ENCODE assay signal across 14 cellular contexts in genomic region chr16:87844374-87844733, GRCh38. TPM values are rescaled to one million over a fixed set of nuclear protein-coding genes. Genes with fewer than 3 reads are reported as not detected.
DNase-seq lines count a peak whose midpoint lies in the region; ATAC-seq and TF ChIP-seq lines count a peak whose summit lies in the region.
"Had no signal": no experiment of that assay in that cellular context is flagged by ENCODE, and none has a peak within 500 bp of the region (broad histone marks: within the 10 kb centered on the region; RNA-seq: fewer than 3 reads in every experiment).

No MANE protein-coding gene starts in this region.

- peaks cover 54% of the 10 kb centered on the region for H3K36me3 Mint-ChIP-seq in endodermal cell (ENCODE audit: low read depth)
- H3K36me3 Mint-ChIP-seq: IgD-negative memory B cell had no signal

- peak overlapping the region; percentile 66 for H2AK9ac ChIP-seq in IMR-90 (replicated peaks; ENCODE audit: low read depth, low read length, poor library complexity)

- WGBS in IMR-90 (ENCODE audit: extremely low coverage in 2 of 2, insufficient read length in 1 of 2), 2 experiments: 53% methylated on average over 5 of the region's 15 CpGs; no CpG with 5 or more reads in 1 of the 2 experiments
- WGBS in endodermal cell (ENCODE audit: insufficient coverage in 1 of 2, insufficient read length in 1 of 2), 2 experiments: 77 to 100% methylated on average over 4 to 15 of the region's 15 CpGs

- 0 out of 2 replicates have a peak, but pooled peaks have one; percentile 13 for TF ChIP-seq CTCF in IMR-90 (conservative IDR thresholded peaks at IDR 0.05; ENCODE audit: low read depth, low read length)
- TF ChIP-seq CTCF in endodermal cell (conservative IDR thresholded peaks at IDR 0.05): peak; percentile 68
- peak; percentile 38 for TF ChIP-seq CTCF in osteoblast (IDR thresholded peaks at IDR 0.05; ENCODE audit: extremely low read depth, low read depth, low read length)

- H3K4me1 ChIP-seq in IMR-90 (ENCODE audit: control insufficient read depth, insufficient read depth, low read length) (no peaks in the 10 kb centered on the region), endodermal cell (ENCODE audit: control insufficient read depth, insufficient read depth, low read length) (peaks cover 12% of the 10 kb centered on the region), osteoblast (ENCODE audit: insufficient read depth, low read length) (peaks cover 12% of the 10 kb centered on the region)
- H3K4me1 ChIP-seq: colonic mucosa had no signal

- H2AFZ ChIP-seq in IMR-90 (replicated peaks; ENCODE audit: low read length, poor library complexity): no peak overlapping the region
- no peak overlapping the region for H2AFZ ChIP-seq in osteoblast (ENCODE audit: low read length)

- H3K27me3 ChIP-seq in IMR-90 (ENCODE audit: control insufficient read depth, insufficient read depth, low read length) (no peaks in the 10 kb centered on the region), endodermal cell (ENCODE audit: control insufficient read depth, insufficient read depth, low read length, poor library complexity, severe bottlenecking) (no peaks in the 10 kb centered on the region), osteoblast (ENCODE audit: insufficient read depth, low read length) (no peaks in the 10 kb centered on the region)
- H3K27me3 ChIP-seq: colonic mucosa, esophagus muscularis mucosa had no signal

- no peak overlapping the region for H3K4me3 Mint-ChIP-seq in endodermal cell
- H3K4me3 Mint-ChIP-seq: IgD-negative memory B cell had no signal

- no peak overlapping the region for H2BK15ac ChIP-seq in IMR-90 (ENCODE audit: low read depth, low read length)

- H3K18ac ChIP-seq in IMR-90 (ENCODE audit: low read depth, low read length): no peak overlapping the region

- no peak for ATAC-seq in IMR-90 (ENCODE audit: low read depth)
- ATAC-seq in HG03521 (IDR thresholded peaks at IDR 0.05; ENCODE audit: unreplicated experiment): no peak

- BruUV-seq in IMR-90 (replicated peaks; lab: Mats Ljungman, UMichigan): no TSS peak

- H3K4me3 ChIP-seq in IMR-90 (ENCODE audit: insufficient read depth, low read depth, low read length) (no peak overlapping the region), endodermal cell (ENCODE audit: low read length) (no peak overlapping the region), osteoblast (ENCODE audit: insufficient read depth, low read length) (no peak overlapping the region)
- H3K4me3 ChIP-seq: colonic mucosa, esophagus muscularis mucosa had no signal

- intact Hi-C loops in IMR-90 (cut with micrococcal nuclease): no loop called here

- H4K5ac ChIP-seq in IMR-90 (ENCODE audit: low read depth, low read length): no peak overlapping the region

- no peak overlapping the region for H3K4ac ChIP-seq in IMR-90 (ENCODE audit: low read depth, low read length)

- H4K91ac ChIP-seq in IMR-90 (ENCODE audit: insufficient read depth, low read depth, low read length): no peak overlapping the region

- peaks cover 97% of the 10 kb centered on the region for H4K20me1 ChIP-seq in IMR-90 (ENCODE audit: insufficient read depth, low read length)
- peaks cover 55% of the 10 kb centered on the region for H4K20me1 ChIP-seq in osteoblast (ENCODE audit: insufficient read depth, low read length)

- no peak overlapping the region for H3K23ac ChIP-seq in IMR-90 (ENCODE audit: low read depth, low read length)

- peak overlapping the region; percentile 80 for H3K27ac Mint-ChIP-seq in endodermal cell

- TF ChIP-seq RAD21 in IMR-90 (IDR thresholded peaks at IDR 0.05; ENCODE audit: low read length): no peak

- H3K36me3 ChIP-seq in IMR-90 (ENCODE audit: control insufficient read depth, insufficient read depth, low read length) (peaks cover 74% of the 10 kb centered on the region), endodermal cell (ENCODE audit: control insufficient read depth, insufficient read depth, low read length) (peaks cover 97% of the 10 kb centered on the region), osteoblast (ENCODE audit: insufficient read depth, low read length) (peaks cover 69% of the 10 kb centered on the region)
- H3K36me3 ChIP-seq: colonic mucosa had no signal

- H4K8ac ChIP-seq in IMR-90 (ENCODE audit: low read depth in 2 of 2, low read length in 2 of 2): no peak overlapping the region

- H3K14ac ChIP-seq in IMR-90 (replicated peaks; ENCODE audit: low read depth, low read length): no peak overlapping the region

- H3K79me2 ChIP-seq in osteoblast (ENCODE audit: insufficient read depth, low read length): peaks cover 89% of the 10 kb centered on the region

- no peak for TF ChIP-seq POLR2A in IMR-90 (IDR thresholded peaks at IDR 0.05; ENCODE audit: low read depth, low read length)

- H3K56ac ChIP-seq in IMR-90 (ENCODE audit: extremely low read depth, insufficient read depth, low read length): no peak overlapping the region

- H2BK20ac ChIP-seq in IMR-90 (ENCODE audit: low read depth, low read length): no peak overlapping the region

- H3K27me3 Mint-ChIP-seq in endodermal cell (ENCODE audit: insufficient read depth): peaks cover 4% of the 10 kb centered on the region
- H3K27me3 Mint-ChIP-seq: CD8-positive, alpha-beta memory T cell; IgD-negative memory B cell had no signal

- dilution Hi-C loops in IMR-90 (cut with HindIII; ENCODE audit: low sequenced_read_pairs, unreplicated experiment): no loop called here

- no peaks in the 10 kb centered on the region for H3K9me3 Mint-ChIP-seq in endodermal cell
- H3K9me3 Mint-ChIP-seq: CD8-positive, alpha-beta memory T cell; IgD-negative memory B cell had no signal

- peaks cover 6% of the 10 kb centered on the region; the same call in 1 of the 2 replicates for H3K9me1 ChIP-seq in IMR-90 (ENCODE audit: insufficient read depth, low read length)

- H2AK5ac ChIP-seq in IMR-90 (ENCODE audit: low read depth, low read length): no peak overlapping the region

- H2BK120ac ChIP-seq in IMR-90 (ENCODE audit: low read depth, low read length): no peak overlapping the region

- no peak overlapping the region for H3K9ac ChIP-seq in IMR-90 (ENCODE audit: low read depth, low read length)
- H3K9ac ChIP-seq in endodermal cell (ENCODE audit: extremely low read depth, low read length, poor library complexity, severe bottlenecking): no peak overlapping the region

- CTCF ChIA-PET in IMR-90 (lab: Yijun Ruan, JAX): no interaction called here

- DNase-seq in D341Med (ENCODE audit: low spot score) (peak; percentile 71), IMR-90 (peak; percentile 35), endodermal cell (peak; percentile 85), osteoblast (ENCODE audit: insufficient read length, low spot score, missing footprints) (peak; percentile 98), NCI-H1092 treated with DMSO at 0.1 percent for 48 hours (lab: John Stamatoyannopoulos, UW) (no peak), activated gamma-delta T cell treated with Interleukin-2 at 50 U/mL for 16 hours (no peak), GM03348 (ENCODE audit: low spot score) (no peak)
- DNase-seq: activated naive CD4-positive, alpha-beta T cell treated with anti-CD3 and anti-CD28 coated beads, Interleukin-2, amount 50 U/mL, for 16 hours; CD8-positive, alpha-beta memory T cell; colonic mucosa; NCI-H1436 had no signal

- no peak overlapping the region for H3K4me2 ChIP-seq in IMR-90 (ENCODE audit: low read depth, low read length)
- H3K4me2 ChIP-seq in osteoblast (ENCODE audit: insufficient read depth, low read length): peak overlapping the region; percentile 46

- H3K27ac ChIP-seq in IMR-90 (ENCODE audit: insufficient read depth, low read length) (no peak overlapping the region), endodermal cell (ENCODE audit: low read depth, low read length) (no peak overlapping the region), osteoblast (ENCODE audit: low read depth, low read length) (peak overlapping the region; percentile 95)
- H3K27ac ChIP-seq: colonic mucosa, esophagus muscularis mucosa had no signal

- POLR2A ChIA-PET in IMR-90 (lab: Charles Lee; ENCODE audit: unreplicated experiment): no interaction called here

- H3K4me1 Mint-ChIP-seq in endodermal cell: peaks cover 2% of the 10 kb centered on the region

- H3K79me1 ChIP-seq in IMR-90 (ENCODE audit: low read depth in 1 of 2, low read length in 2 of 2): peaks cover 24 to 98% of the 10 kb centered on the region in 2 experiments

- H2BK5ac ChIP-seq in IMR-90 (ENCODE audit: low read depth, low read length, poor library complexity, severe bottlenecking): no peak overlapping the region

- H3K9me3 ChIP-seq in IMR-90 (ENCODE audit: control insufficient read depth, insufficient read depth, low read length) (no peaks in the 10 kb centered on the region), endodermal cell (ENCODE audit: control insufficient read depth, low read length) (no peaks in the 10 kb centered on the region), osteoblast (ENCODE audit: low read depth, low read length) (no peaks in the 10 kb centered on the region)
- H3K9me3 ChIP-seq: colonic mucosa, esophagus muscularis mucosa had no signal

- in situ Hi-C loops in IMR-90 (cut with MboI; ENCODE audit: low sequenced_read_pairs): no loop called here

TF ChIP-seq in IMR-90, 13 proteins besides CTCF, POLR2A, EP300 and RAD21 (continues in another document):
- no peak for TF ChIP-seq SMC3 (IDR thresholded peaks at IDR 0.05; ENCODE audit: low read depth, low read length)
- no peak for TF ChIP-seq NFE2L2 (IDR thresholded peaks at IDR 0.05; ENCODE audit: low read depth, low read length)
- TF ChIP-seq CHD1 (IDR thresholded peaks at IDR 0.05; ENCODE audit: low read depth, low read length): no peak
- TF ChIP-seq, protein P1, sequence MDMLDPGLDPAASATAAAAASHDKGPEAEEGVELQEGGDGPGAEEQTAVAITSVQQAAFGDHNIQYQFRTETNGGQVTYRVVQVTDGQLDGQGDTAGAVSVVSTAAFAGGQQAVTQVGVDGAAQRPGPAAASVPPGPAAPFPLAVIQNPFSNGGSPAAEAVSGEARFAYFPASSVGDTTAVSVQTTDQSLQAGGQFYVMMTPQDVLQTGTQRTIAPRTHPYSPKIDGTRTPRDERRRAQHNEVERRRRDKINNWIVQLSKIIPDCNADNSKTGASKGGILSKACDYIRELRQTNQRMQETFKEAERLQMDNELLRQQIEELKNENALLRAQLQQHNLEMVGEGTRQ (IDR thresholded peaks at IDR 0.05; ENCODE audit: low read depth, low read length): no peak
- TF ChIP-seq RFX5 (IDR thresholded peaks at IDR 0.05; ENCODE audit: low read depth, low read length): no peak
- TF ChIP-seq MXI1 (IDR thresholded peaks at IDR 0.05; ENCODE audit: borderline replicate concordance, low read depth, low read length): no peak

RNA-seq across cellular contexts. Expression of gene SLC7A5, which starts 25.0 kb away (rescaled TPM):
- total RNA-seq in IMR-90 (2012; rRNA removed) (11.3 and 13.6 TPM in 2 replicates), endodermal cell (100 to 1,000 TPM; 374 to 588 TPM), osteoblast (60.4 and 90.8 TPM in 2 replicates)
- 87.9 and 101 TPM in 2 replicates for polyA plus RNA-seq in IMR-90 (2012; rRNA removed)
- 70.4 and 146 TPM in 2 replicates for polyA plus RNA-seq in IMR-90 (2012; cell fraction: cytosol; rRNA removed)
- polyA plus RNA-seq in IMR-90 (2012; cell fraction: nucleus; rRNA removed; ENCODE audit: low replicate concordance): 88.7 and 147 TPM in 2 replicates
- 144 TPM for polyA plus RNA-seq in endodermal cell (2013, experiment 1 of 2)
- polyA plus RNA-seq in endodermal cell (2013, experiment 2 of 2): 134 TPM

Comparison
In these comparisons a context has a peak if more than half of its experiments do, and no peak if none do; other contexts are left out.
1. DNase-seq: peak in D341Med (single experiment), IMR-90 (single experiment), endodermal cell (single experiment) and osteoblast (single experiment); none in NCI-H1092 treated with DMSO at 0.1 percent for 48 hours (single experiment), activated gamma-delta T cell treated with Interleukin-2 at 50 U/mL for 16 hours (single experiment) and GM03348 (single experiment).
2. CTCF ChIP-seq: peak in every context shown above with its lines; median percentile 68 in endodermal cell; 38 in osteoblast; 13 in IMR-90.